ENCODE assay signal across 16 cellular contexts in the genomic region with DNA sequence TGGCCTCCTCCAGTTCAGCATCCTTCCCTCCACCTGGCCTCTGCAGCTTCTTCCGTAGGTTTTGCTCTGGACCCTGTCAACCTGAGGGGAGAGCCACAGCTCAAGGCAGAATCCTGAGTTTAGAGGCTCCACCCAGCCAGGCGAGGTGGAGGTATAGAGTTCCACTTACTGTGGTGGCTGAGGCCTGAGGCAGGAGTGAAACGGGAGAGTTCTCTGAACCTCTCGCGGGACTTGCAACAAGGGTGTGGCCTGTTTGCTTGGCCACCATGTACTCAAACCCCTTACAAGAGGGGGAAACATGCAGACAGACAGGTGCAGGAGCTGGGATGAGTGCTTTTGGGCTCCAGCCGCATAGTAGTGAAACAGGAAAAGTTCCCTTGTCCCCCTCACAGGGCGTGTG.
A peak's percentile ranks its signal among the peaks of the same experiment; 100 is the strongest.
DNase-seq lines count a peak whose midpoint lies in the region; ATAC-seq, FAIRE-seq and TF ChIP-seq lines count a peak whose summit lies in the region.
"Had no signal": no experiment of that assay in that cellular context is flagged by ENCODE, and none has a peak within 500 bp of the region (broad histone marks: within the 10 kb centered on the region; RNA-seq: fewer than 3 reads in every experiment).

No MANE protein-coding gene starts in this region.

- peak overlapping the region; percentile 56 for H2AFZ ChIP-seq in HepG2 (ENCODE audit: low read length)

- 21% methylated on average over 6 of the region's 7 CpGs for WGBS in HepG2 (ENCODE audit: low lambda C conversion rate)
- WGBS in right lobe of liver (ENCODE audit: insufficient coverage, low coverage, low lambda C conversion rate, missing lambda C conversion rate), result 85% methylated on average over 4 of the region's 7 CpGs

- H3K36me3 ChIP-seq in HepG2 (replicated peaks in 1 of 2; ENCODE audit: control insufficient read depth in 1 of 2, insufficient read depth in 2 of 2, low read length in 2 of 2) (no peaks in the 10 kb centered on the region), right lobe of liver (no peaks in the 10 kb centered on the region)
- H3K36me3 ChIP-seq: gastrocnemius medialis, Peyer's patch, spleen had no signal

- TF ChIP-seq POLR2A in HepG2 (IDR thresholded peaks at IDR 0.05; ENCODE audit: insufficient read depth in 1 of 2, low read depth in 2 of 2, low read length in 2 of 2), result peak in 1 of 2 experiments; percentile 42; a peak in 2 of 4 replicates
- no peak for TF ChIP-seq POLR2A in right lobe of liver (IDR thresholded peaks at IDR 0.05)
- no peak for TF ChIP-seq POLR2A in H54 (IDR thresholded peaks at IDR 0.05; ENCODE audit: low read depth, low read length)

- TF ChIP-seq RAD21 in HepG2 (CRISPR knock-in tag; IDR thresholded peaks at IDR 0.05), result no peak

- POLR2A ChIA-PET in HepG2 (lab: Yijun Ruan, JAX), result interaction anchor here (1.7 to 2.0 kb wide), 2 partner anchors 8 to 11 kb away, joined by 4 to 7 read pairs; no protein-coding TSS in a partner anchor

- intact Hi-C loops in HepG2 (cut with micrococcal nuclease; ENCODE audit: unreplicated experiment), result no loop called here
- intact Hi-C loops in right lobe of liver (cut with DNase I), result no loop called here

- FAIRE-seq in HepG2 (lab: Jason Lieb, UNC), result no peak
- FAIRE-seq in H54 (lab: Jason Lieb, UNC), result no peak

- H3K4me2 ChIP-seq in HepG2 (ENCODE audit: low read depth, low read length), result peak overlapping the region; percentile 86

- H3K4me3 ChIP-seq in HepG2 (replicated peaks in 1 of 3; ENCODE audit: insufficient read depth in 1 of 3, low read depth in 2 of 3, low read length in 3 of 3) (peak overlapping the region; percentile 45 to 73 (median 53)), right lobe of liver (no peak overlapping the region)
- H3K4me3 ChIP-seq: gastrocnemius medialis, Peyer's patch had no signal

- H3K79me2 ChIP-seq in HepG2 (ENCODE audit: insufficient read depth, low read length), result peaks cover 9% of the 10 kb centered on the region

- CTCF ChIA-PET in HepG2 (lab: Yijun Ruan, JAX; ENCODE audit: low intra/inter-chr PET ratio, low total read pairs), result no interaction called here

- peak overlapping the region; percentile 69 for H3K9ac ChIP-seq in HepG2 (ENCODE audit: insufficient read depth, low read depth, low read length)

- BruUV-seq in HepG2 (replicated peaks; lab: Mats Ljungman, UMichigan), result no TSS peak

- DNase-seq in HepG2 (ENCODE audit: low spot score), result peak; percentile 27
- DNase-seq in right lobe of liver, result no peak
- DNase-seq in T-helper 9 cell, result no peak
- DNase-seq in cerebellar cortex (ENCODE audit: low spot score), result no peak
- no peak for DNase-seq in substantia nigra (lab: John Stamatoyannopoulos, UW)
- DNase-seq in H54 (ENCODE audit: insufficient read length, low spot score), result no peak
- DNase-seq: activated CD4-positive, alpha-beta T cell treated with anti-CD3 and anti-CD28 coated beads for 36 hours; activated naive CD8-positive, alpha-beta T cell treated with anti-CD3 and anti-CD28 coated beads, Interleukin-2, amount 10 ng/mL, durations not matched to agents 7 days and 5 days; Calu3; gastrocnemius medialis; NCI-H446; Peyer's patch; spleen; T-helper 1 cell had no signal

- H4K20me1 ChIP-seq in HepG2 (ENCODE audit: insufficient read depth, low read length), result no peaks in the 10 kb centered on the region

- H3K4me1 ChIP-seq in HepG2 (ENCODE audit: insufficient read depth, low read length), result peaks cover 67% of the 10 kb centered on the region
- H3K4me1 ChIP-seq in right lobe of liver, result peaks cover 0 to 8% (median 0%) of the 10 kb centered on the region in 4 donors
- H3K4me1 ChIP-seq: gastrocnemius medialis had no signal

- in situ Hi-C loops in HepG2 (cut with HindIII; ENCODE audit: extremely low pct_ligation_motif_present, low pct_unique_long_range_greater_than_20kb), result no loop called here

- ATAC-seq in HepG2, result peak; percentile 91
- ATAC-seq in right lobe of liver, result no peak
- ATAC-seq in HG03354 (IDR thresholded peaks at IDR 0.05; ENCODE audit: poor library complexity, severe bottlenecking, unreplicated experiment), result peak; percentile 55
- ATAC-seq: activated CD4-positive, alpha-beta T cell treated with anti-CD3 and anti-CD28 coated beads for 36 hours; gastrocnemius medialis had no signal

- TF ChIP-seq EP300 in HepG2 (IDR thresholded peaks at IDR 0.05; ENCODE audit: low read depth in 2 of 2, low read length in 2 of 2) (no peak), HepG2 (CRISPR knock-in tag; IDR thresholded peaks at IDR 0.05; ENCODE audit: borderline replicate concordance) (no peak)

- H3K9me3 ChIP-seq in HepG2 (ENCODE audit: low read length), result no peaks in the 10 kb centered on the region
- H3K9me3 ChIP-seq in right lobe of liver, result no peaks in the 10 kb centered on the region
- H3K9me3 ChIP-seq: gastrocnemius medialis, Peyer's patch, spleen had no signal

- no peaks in the 10 kb centered on the region; a peak in 1 of 5 replicates for H3K27me3 ChIP-seq in HepG2 (ENCODE audit: control insufficient read depth in 1 of 2, insufficient read depth in 2 of 2, low read length in 2 of 2)
- H3K27me3 ChIP-seq in right lobe of liver, result no peaks in the 10 kb centered on the region
- H3K27me3 ChIP-seq: gastrocnemius medialis, Peyer's patch, spleen had no signal

- TF ChIP-seq CTCF in HepG2 (CRISPR knock-in tag; IDR thresholded peaks at IDR 0.05), result no peak
- TF ChIP-seq CTCF in right lobe of liver (IDR thresholded peaks at IDR 0.05), result no peak
- no peak for TF ChIP-seq CTCF in VCaP (conservative IDR thresholded peaks at IDR 0.05)

- H3K27ac ChIP-seq in HepG2 (ENCODE audit: extremely low read length, insufficient read depth, low read length) (peak overlapping the region; percentile 18), right lobe of liver (no peak overlapping the region), VCaP (peak overlapping the region; percentile 21; the same call in 1 of the 2 replicates), substantia nigra (ENCODE audit: low read depth, low read length, poor library complexity, severe bottlenecking) (no peak overlapping the region)
- H3K27ac ChIP-seq: gastrocnemius medialis, Peyer's patch had no signal

TF ChIP-seq in HepG2, 621 proteins besides CTCF, POLR2A, EP300 and RAD21 (continues in another document):
- TF ChIP-seq ZNF510 (CRISPR knock-in tag; IDR thresholded peaks at IDR 0.05; ENCODE audit: low read depth) (0 out of 2 replicates have a peak, but pooled peaks have one; percentile 27), BRCA1 (CRISPR knock-in tag; IDR thresholded peaks at IDR 0.05) (no peak), EHMT2 (IDR thresholded peaks at IDR 0.05; ENCODE audit: borderline replicate concordance, low read depth, low read length) (no peak), ZNF501 (CRISPR knock-in tag; IDR thresholded peaks at IDR 0.05) (0 out of 2 replicates have a peak, but pooled peaks have one; percentile 22), ATF1 (CRISPR knock-in tag; IDR thresholded peaks at IDR 0.05) (no peak), REL (CRISPR knock-in tag; conservative IDR thresholded peaks at IDR 0.05) (no peak), ZMAT3 (CRISPR knock-in tag; conservative IDR thresholded peaks at IDR 0.05) (no peak), AKAP8 (CRISPR knock-in tag; IDR thresholded peaks at IDR 0.05) (no peak), NR1H2 (CRISPR knock-in tag; IDR thresholded peaks at IDR 0.05; ENCODE audit: borderline replicate concordance, low read depth) (no peak), ZNF263 (CRISPR knock-in tag; IDR thresholded peaks at IDR 0.05) (no peak), KDM5A (IDR thresholded peaks at IDR 0.05; ENCODE audit: borderline replicate concordance, low read length) (no peak)
- TF ChIP-seq, protein P1, sequence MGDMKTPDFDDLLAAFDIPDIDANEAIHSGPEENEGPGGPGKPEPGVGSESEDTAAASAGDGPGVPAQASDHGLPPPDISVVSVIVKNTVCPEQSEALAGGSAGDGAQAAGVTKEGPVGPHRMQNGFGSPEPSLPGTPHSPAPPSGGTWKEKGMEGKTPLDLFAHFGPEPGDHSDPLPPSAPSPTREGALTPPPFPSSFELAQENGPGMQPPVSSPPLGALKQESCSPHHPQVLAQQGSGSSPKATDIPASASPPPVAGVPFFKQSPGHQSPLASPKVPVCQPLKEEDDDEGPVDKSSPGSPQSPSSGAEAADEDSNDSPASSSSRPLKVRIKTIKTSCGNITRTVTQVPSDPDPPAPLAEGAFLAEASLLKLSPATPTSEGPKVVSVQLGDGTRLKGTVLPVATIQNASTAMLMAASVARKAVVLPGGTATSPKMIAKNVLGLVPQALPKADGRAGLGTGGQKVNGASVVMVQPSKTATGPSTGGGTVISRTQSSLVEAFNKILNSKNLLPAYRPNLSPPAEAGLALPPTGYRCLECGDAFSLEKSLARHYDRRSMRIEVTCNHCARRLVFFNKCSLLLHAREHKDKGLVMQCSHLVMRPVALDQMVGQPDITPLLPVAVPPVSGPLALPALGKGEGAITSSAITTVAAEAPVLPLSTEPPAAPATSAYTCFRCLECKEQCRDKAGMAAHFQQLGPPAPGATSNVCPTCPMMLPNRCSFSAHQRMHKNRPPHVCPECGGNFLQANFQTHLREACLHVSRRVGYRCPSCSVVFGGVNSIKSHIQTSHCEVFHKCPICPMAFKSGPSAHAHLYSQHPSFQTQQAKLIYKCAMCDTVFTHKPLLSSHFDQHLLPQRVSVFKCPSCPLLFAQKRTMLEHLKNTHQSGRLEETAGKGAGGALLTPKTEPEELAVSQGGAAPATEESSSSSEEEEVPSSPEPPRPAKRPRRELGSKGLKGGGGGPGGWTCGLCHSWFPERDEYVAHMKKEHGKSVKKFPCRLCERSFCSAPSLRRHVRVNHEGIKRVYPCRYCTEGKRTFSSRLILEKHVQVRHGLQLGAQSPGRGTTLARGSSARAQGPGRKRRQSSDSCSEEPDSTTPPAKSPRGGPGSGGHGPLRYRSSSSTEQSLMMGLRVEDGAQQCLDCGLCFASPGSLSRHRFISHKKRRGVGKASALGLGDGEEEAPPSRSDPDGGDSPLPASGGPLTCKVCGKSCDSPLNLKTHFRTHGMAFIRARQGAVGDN (CRISPR knock-in tag; IDR thresholded peaks at IDR 0.05), result peak; percentile 43
- TF ChIP-seq, protein P2, sequence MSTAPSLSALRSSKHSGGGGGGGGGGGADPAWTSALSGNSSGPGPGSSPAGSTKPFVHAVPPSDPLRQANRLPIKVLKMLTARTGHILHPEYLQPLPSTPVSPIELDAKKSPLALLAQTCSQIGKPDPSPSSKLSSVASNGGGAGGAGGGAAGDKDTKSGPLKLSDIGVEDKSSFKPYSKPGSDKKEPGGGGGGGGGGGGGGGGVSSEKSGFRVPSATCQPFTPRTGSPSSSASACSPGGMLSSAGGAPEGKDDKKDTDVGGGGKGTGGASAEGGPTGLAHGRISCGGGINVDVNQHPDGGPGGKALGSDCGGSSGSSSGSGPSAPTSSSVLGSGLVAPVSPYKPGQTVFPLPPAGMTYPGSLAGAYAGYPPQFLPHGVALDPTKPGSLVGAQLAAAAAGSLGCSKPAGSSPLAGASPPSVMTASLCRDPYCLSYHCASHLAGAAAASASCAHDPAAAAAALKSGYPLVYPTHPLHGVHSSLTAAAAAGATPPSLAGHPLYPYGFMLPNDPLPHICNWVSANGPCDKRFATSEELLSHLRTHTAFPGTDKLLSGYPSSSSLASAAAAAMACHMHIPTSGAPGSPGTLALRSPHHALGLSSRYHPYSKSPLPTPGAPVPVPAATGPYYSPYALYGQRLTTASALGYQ (CRISPR knock-in tag; IDR thresholded peaks at IDR 0.05), result no peak

Comparison
In these comparisons a context has a peak if more than half of its experiments do, and no peak if none do; other contexts are left out.
1. ATAC-seq: peak in HepG2 (single experiment) and HG03354 (single experiment); none in right lobe of liver (0 of 4).
2. H3K27ac ChIP-seq: peak in HepG2 (single experiment) and VCaP (single experiment); none in right lobe of liver (0 of 3) and substantia nigra (single experiment).
3. H3K4me3 ChIP-seq: peak in HepG2 (3 of 3); none in right lobe of liver (0 of 3).